Comparison of ENCODE assay signal across 8 cellular contexts in genomic region chr2:25342372-25343186, GRCh38.
DNase-seq lines count a peak whose midpoint lies in the region; ATAC-seq lines count a peak whose summit lies in the region.

No MANE protein-coding gene starts in this region.

- ATAC-seq in GM19324 (IDR thresholded peaks at IDR 0.05; ENCODE audit: low FRiP score, unreplicated experiment) = peak; percentile 68
- peak; percentile 63 for ATAC-seq in HG03457 (IDR thresholded peaks at IDR 0.05; ENCODE audit: unreplicated experiment)
- ATAC-seq in effector memory CD8-positive, alpha-beta T cell (replicated peaks) = peak; percentile 91

- peaks cover 16 to 29% of the 10 kb centered on the region in 2 donors for H3K4me1 Mint-ChIP-seq in effector memory CD8-positive, alpha-beta T cell (ENCODE audit: low read depth in 2 of 2)

- H3K9me3 Mint-ChIP-seq in effector memory CD8-positive, alpha-beta T cell = no peaks in the 10 kb centered on the region

- no peaks in the 10 kb centered on the region for H3K36me3 Mint-ChIP-seq in effector memory CD8-positive, alpha-beta T cell (ENCODE audit: insufficient read depth)

- H3K27ac Mint-ChIP-seq in effector memory CD8-positive, alpha-beta T cell = peak overlapping the region in 1 of 2 donors; percentile 38

- peak overlapping the region; percentile 79 to 81 for H3K4me3 Mint-ChIP-seq in effector memory CD8-positive, alpha-beta T cell

- no peaks in the 10 kb centered on the region for H3K27me3 Mint-ChIP-seq in effector memory CD8-positive, alpha-beta T cell

- DNase-seq in C1 segment of cervical spinal cord (lab: John Stamatoyannopoulos, UW) (peak in 13 of 14 donors; percentile 44 to 85 (median 71)), NCI-H82 (lab: John Stamatoyannopoulos, UW) (peak; percentile 92), medulla oblongata (ENCODE audit: extremely low spot score) (peak; percentile 93)
- DNase-seq in activated CD8-positive, alpha-beta memory T cell treated with anti-CD3 and anti-CD28 coated beads for 4 hours (ENCODE audit: low read depth in 2 of 2) = peak; percentile 59 to 63
- peak; percentile 77 to 83 (median 83) for DNase-seq in effector memory CD8-positive, alpha-beta T cell
- peak; percentile 60 to 68 (median 65) for DNase-seq in stimulated activated CD4-positive, alpha-beta T cell treated with anti-CD3 and anti-CD28 coated beads, TNF-alpha, amount 100 ng/mL, for 4 hours (ENCODE audit: low read depth in 3 of 3)

Comparison
In these comparisons a context has a peak if more than half of its experiments do, and no peak if none do; other contexts are left out.
1. Peak in every context shown above with its lines: DNase-seq and ATAC-seq.